In genomic region chr9:77731930-77732329, GRCh38 we compare ENCODE assay signal across 13 cellular contexts.
DNase-seq lines count a peak whose midpoint lies in the region; ATAC-seq and TF ChIP-seq lines count a peak whose summit lies in the region.
"Had no signal": no experiment of that assay in that cellular context is flagged by ENCODE, and none has a peak within 500 bp of the region (broad histone marks: within the 10 kb centered on the region; RNA-seq: fewer than 3 reads in every experiment).

No MANE protein-coding gene starts in this region.

- no peak overlapping the region for H3K27ac Mint-ChIP-seq in stimulated activated effector memory CD8-positive, alpha-beta T cell treated with anti-CD3 and anti-CD28 coated beads, Interleukin-12 subunit alpha, Interleukin-12 subunit beta, amount 100 ng/mL, for 72 hours
- H3K27ac Mint-ChIP-seq: activated T-helper 1 cell treated with anti-CD3 and anti-CD28 coated beads, Interleukin-12 subunit alpha, Interleukin-12 subunit beta, Interleukin-2, Interleukin-4 antibody, amounts not matched to agents 30 ng/mL and 10 ng/mL and 1 ng/mL, durations not matched to agents 14 hours and 24 hours and 36 hours had no signal

- H3K27me3 ChIP-seq in SJCRH30 (no peaks in the 10 kb centered on the region), thoracic aorta (replicated peaks; ENCODE audit: insufficient read depth) (no peaks in the 10 kb centered on the region), HAP-1 (ENCODE audit: low read depth) (no peaks in the 10 kb centered on the region)

- H3K9me3 ChIP-seq in SJCRH30 (replicated peaks): no peaks in the 10 kb centered on the region
- no peaks in the 10 kb centered on the region for H3K9me3 ChIP-seq in thoracic aorta
- H3K9me3 ChIP-seq in HAP-1: no peaks in the 10 kb centered on the region
- H3K9me3 ChIP-seq: prostate gland had no signal

- peaks cover 15% of the 10 kb centered on the region for H3K36me3 Mint-ChIP-seq in stimulated activated effector memory CD8-positive, alpha-beta T cell treated with anti-CD3 and anti-CD28 coated beads, Interleukin-12 subunit alpha, Interleukin-12 subunit beta, amount 100 ng/mL, for 72 hours

- DNase-seq in DMS153 (lab: John Stamatoyannopoulos, UW) (peak; percentile 9), DMS153 treated with DMSO at 0.1 percent for 48 hours (lab: John Stamatoyannopoulos, UW; ENCODE audit: unreplicated experiment) (no peak), NCI-H1092 (lab: John Stamatoyannopoulos, UW) (peak; percentile 48), SJCRH30 (peak; percentile 86 to 93), thoracic aorta (ENCODE audit: low spot score) (no peak), RKO (ENCODE audit: low spot score) (no peak), HAP-1 (ENCODE audit: low spot score in 2 of 2) (no peak)
- DNase-seq in stimulated activated effector memory CD8-positive, alpha-beta T cell treated with anti-CD3 and anti-CD28 coated beads, Interleukin-12 subunit alpha, Interleukin-12 subunit beta, amount 100 ng/mL, for 72 hours (ENCODE audit: low spot score in 2 of 2): no peak
- DNase-seq: NCI-H69; stimulated activated CD4-positive, alpha-beta T cell treated with anti-CD3 and anti-CD28 coated beads, Interleukin-4, amount 100 ng/mL, for 4 hours had no signal

- peaks cover 12% of the 10 kb centered on the region for H3K4me1 Mint-ChIP-seq in stimulated activated effector memory CD8-positive, alpha-beta T cell treated with anti-CD3 and anti-CD28 coated beads, Interleukin-12 subunit alpha, Interleukin-12 subunit beta, amount 100 ng/mL, for 72 hours

- H3K4me1 ChIP-seq in SJCRH30 (peaks cover 16% of the 10 kb centered on the region), thoracic aorta (ENCODE audit: control insufficient read depth in 1 of 2, low read depth in 2 of 2) (peaks cover 6 to 28% of the 10 kb centered on the region in 2 donors), HAP-1 (peaks cover 5% of the 10 kb centered on the region)
- H3K4me1 ChIP-seq: prostate gland had no signal

- no peaks in the 10 kb centered on the region for H3K9me3 Mint-ChIP-seq in stimulated activated effector memory CD8-positive, alpha-beta T cell treated with anti-CD3 and anti-CD28 coated beads, Interleukin-12 subunit alpha, Interleukin-12 subunit beta, amount 100 ng/mL, for 72 hours
- H3K9me3 Mint-ChIP-seq: activated T-helper 1 cell treated with anti-CD3 and anti-CD28 coated beads, Interleukin-12 subunit alpha, Interleukin-12 subunit beta, Interleukin-2, Interleukin-4 antibody, amounts not matched to agents 30 ng/mL and 10 ng/mL and 1 ng/mL, durations not matched to agents 14 hours and 24 hours and 36 hours had no signal

- peak; percentile 40 for ATAC-seq in thoracic aorta (ENCODE audit: insufficient number of reproducible peaks, low FRiP score, low read depth)
- ATAC-seq in stimulated activated effector memory CD8-positive, alpha-beta T cell treated with anti-CD3 and anti-CD28 coated beads, Interleukin-12 subunit alpha, Interleukin-12 subunit beta, amount 100 ng/mL, for 72 hours: no peak
- ATAC-seq: K562 had no signal

- in situ Hi-C loops in HAP-1 (cut with MboI; ENCODE audit: low sequenced_read_pairs): no loop called here

- H3K27ac ChIP-seq in SJCRH30 (peak overlapping the region; percentile 54), thoracic aorta (no peak overlapping the region)
- H3K27ac ChIP-seq: prostate gland had no signal

- no peak for TF ChIP-seq CTCF in thoracic aorta (IDR thresholded peaks at IDR 0.05)

- H3K4me3 ChIP-seq in SJCRH30 (peak overlapping the region; percentile 6), thoracic aorta (no peak overlapping the region), HAP-1 (no peak overlapping the region)
- H3K4me3 ChIP-seq: K562, prostate gland had no signal

- no peak overlapping the region for H3K4me3 Mint-ChIP-seq in stimulated activated effector memory CD8-positive, alpha-beta T cell treated with anti-CD3 and anti-CD28 coated beads, Interleukin-12 subunit alpha, Interleukin-12 subunit beta, amount 100 ng/mL, for 72 hours
- H3K4me3 Mint-ChIP-seq: activated T-helper 1 cell treated with anti-CD3 and anti-CD28 coated beads, Interleukin-12 subunit alpha, Interleukin-12 subunit beta, Interleukin-2, Interleukin-4 antibody, amounts not matched to agents 30 ng/mL and 10 ng/mL and 1 ng/mL, durations not matched to agents 14 hours and 24 hours and 36 hours had no signal

- no peaks in the 10 kb centered on the region; the same call in 1 of the 2 replicates for H3K36me3 ChIP-seq in SJCRH30
- H3K36me3 ChIP-seq in thoracic aorta: peaks cover 14% of the 10 kb centered on the region
- peaks cover 4% of the 10 kb centered on the region; the same call in 1 of the 2 replicates for H3K36me3 ChIP-seq in HAP-1 (replicated peaks)
- H3K36me3 ChIP-seq: prostate gland had no signal

Comparison
In these comparisons a context has a peak if more than half of its experiments do, and no peak if none do; other contexts are left out.
1. DNase-seq: peak in DMS153 (single experiment), NCI-H1092 (single experiment) and SJCRH30 (2 of 2); none in DMS153 treated with DMSO at 0.1 percent for 48 hours (single experiment), thoracic aorta (single experiment), RKO (single experiment), HAP-1 (0 of 2) and stimulated activated effector memory CD8-positive, alpha-beta T cell treated with anti-CD3 and anti-CD28 coated beads, Interleukin-12 subunit alpha, Interleukin-12 subunit beta, amount 100 ng/mL, for 72 hours (0 of 2).